19 cellular contexts compared by ENCODE assay signal in genomic region chr3:185250653-185251052, GRCh38. TPM values are rescaled to one million over a fixed set of nuclear protein-coding genes. Genes with fewer than 3 reads are reported as not detected.
DNase-seq lines count a peak whose midpoint lies in the region; ATAC-seq, FAIRE-seq and TF ChIP-seq lines count a peak whose summit lies in the region.
"Had no signal": no experiment of that assay in that cellular context is flagged by ENCODE, and none has a peak within 500 bp of the region (broad histone marks: within the 10 kb centered on the region; RNA-seq: fewer than 3 reads in every experiment).

No MANE protein-coding gene starts in this region.

- H3K9ac ChIP-seq in HepG2 (ENCODE audit: insufficient read depth, low read depth, low read length), result peak overlapping the region; percentile 32; the same call in 1 of the 2 replicates

- TF ChIP-seq EP300 in HepG2 (IDR thresholded peaks at IDR 0.05; ENCODE audit: low read depth in 2 of 2, low read length in 2 of 2) (peak in 1 of 2 experiments; percentile 59; a peak in 2 of 4 replicates), HepG2 (CRISPR knock-in tag; IDR thresholded peaks at IDR 0.05; ENCODE audit: borderline replicate concordance) (no peak)

- CTCF ChIA-PET in HepG2 (lab: Yijun Ruan, JAX; ENCODE audit: low intra/inter-chr PET ratio, low total read pairs), result no interaction called here

- H3K4me2 ChIP-seq in HepG2 (ENCODE audit: low read depth, low read length), result peak overlapping the region; percentile 54
- H3K4me2 ChIP-seq: GM23338, PC-9 had no signal

- 2% methylated on average over 1 of the region's 1 CpG for WGBS in HepG2 (ENCODE audit: low lambda C conversion rate)

- ATAC-seq in HepG2, result no peak
- no peak for ATAC-seq in GM19397 (IDR thresholded peaks at IDR 0.05; ENCODE audit: unreplicated experiment)
- ATAC-seq in GM21390 (IDR thresholded peaks at IDR 0.05; ENCODE audit: unreplicated experiment), result no peak
- ATAC-seq: GM23338 had no signal

- peak; percentile 16 for DNase-seq in Caki2 (ENCODE audit: low read depth)
- peak; percentile 23 for DNase-seq in astrocyte of the hippocampus (ENCODE audit: low read depth, low spot score)
- peak; percentile 53 for DNase-seq in HepG2 (ENCODE audit: low spot score)
- peak; percentile 78 for DNase-seq in renal cortical epithelial cell (ENCODE audit: low read depth)
- DNase-seq in NOMO-1 (lab: John Stamatoyannopoulos, UW; ENCODE audit: unreplicated experiment in 2 of 2), result no peak
- DNase-seq: Calu3; CD4-positive, alpha-beta T cell; GF-D8; KBM-7; NCI-H1105 treated with DMSO at 0.1 percent for 48 hours; NCI-H187 treated with DMSO at 0.1 percent for 48 hours; NCI-H226; NCI-H524 treated with DMSO at 0.1 percent for 48 hours; PC-9 had no signal

- H4K20me1 ChIP-seq in HepG2 (ENCODE audit: insufficient read depth, low read length), result no peaks in the 10 kb centered on the region

- POLR2A ChIA-PET in HepG2 (lab: Yijun Ruan, JAX), result interaction anchor here (1.0 to 1.2 kb wide), 2 partner anchors 13 to 59 kb away, joined by 3 read pairs; no protein-coding TSS in a partner anchor

- H3K4me1 ChIP-seq in HepG2 (ENCODE audit: insufficient read depth, low read length), result peaks cover 51% of the 10 kb centered on the region

- peak; percentile 77 for FAIRE-seq in HepG2 (lab: Jason Lieb, UNC)
- FAIRE-seq: A204.1 had no signal

- H3K27ac ChIP-seq in HepG2 (ENCODE audit: extremely low read length, insufficient read depth, low read length), result peak overlapping the region; percentile 68
- H3K27ac ChIP-seq: PC-9, RWPE1 had no signal

- no peak for TF ChIP-seq CTCF in HepG2 (CRISPR knock-in tag; IDR thresholded peaks at IDR 0.05)

- in situ Hi-C loops in Caki2 (cut with HindIII; ENCODE audit: low pct_unique_long_range_greater_than_20kb, low sequenced_read_pairs) (no loop called here), HepG2 (cut with HindIII; ENCODE audit: extremely low pct_ligation_motif_present, low pct_unique_long_range_greater_than_20kb) (no loop called here)

- intact Hi-C loops in HepG2 (cut with micrococcal nuclease; ENCODE audit: unreplicated experiment), result no loop called here

- H3K9me3 ChIP-seq in HepG2 (ENCODE audit: low read length), result no peaks in the 10 kb centered on the region

- peaks cover 0 to 2% of the 10 kb centered on the region in 2 experiments; a peak in 2 of 5 replicates for H3K27me3 ChIP-seq in HepG2 (ENCODE audit: control insufficient read depth in 1 of 2, insufficient read depth in 2 of 2, low read length in 2 of 2)

- TF ChIP-seq RAD21 in HepG2 (CRISPR knock-in tag; IDR thresholded peaks at IDR 0.05), result no peak

- no peak overlapping the region for H2AFZ ChIP-seq in HepG2 (ENCODE audit: low read length)
- H2AFZ ChIP-seq: GM23338, PC-9 had no signal

- H3K4me3 ChIP-seq in HepG2 (replicated peaks in 1 of 3; ENCODE audit: insufficient read depth in 1 of 3, low read depth in 2 of 3, low read length in 3 of 3), result peak overlapping the region in 2 of 3 experiments; percentile 27 to 33; a peak in 2 of 6 replicates
- H3K4me3 ChIP-seq: GM23338, PC-9 had no signal

- no peak for TF ChIP-seq POLR2A in HepG2 (IDR thresholded peaks at IDR 0.05; ENCODE audit: insufficient read depth in 1 of 2, low read depth in 2 of 2, low read length in 2 of 2)

- H3K79me2 ChIP-seq in HepG2 (ENCODE audit: insufficient read depth, low read length), result peaks cover 30% of the 10 kb centered on the region

- BruUV-seq in HepG2 (replicated peaks; lab: Mats Ljungman, UMichigan), result no TSS peak

- H3K36me3 ChIP-seq in HepG2 (replicated peaks in 1 of 2; ENCODE audit: control insufficient read depth in 1 of 2, insufficient read depth in 2 of 2, low read length in 2 of 2), result peaks cover 3 to 9% of the 10 kb centered on the region in 2 experiments; a peak in 4 of 5 replicates

TF ChIP-seq in HepG2, 621 proteins besides CTCF, POLR2A, EP300 and RAD21 (continues in another document):
- TF ChIP-seq RBFOX2 (IDR thresholded peaks at IDR 0.05; ENCODE audit: low read depth, low read length) (peak; percentile 49; the same call in 1 of the 2 replicates), CBFB (CRISPR knock-in tag; IDR thresholded peaks at IDR 0.05) (no peak), ZNF800 (CRISPR knock-in tag; IDR thresholded peaks at IDR 0.05) (no peak), MIXL1 (CRISPR knock-in tag; IDR thresholded peaks at IDR 0.05) (peak; percentile 80), HDAC1 (CRISPR knock-in tag; IDR thresholded peaks at IDR 0.05) (peak; percentile 48; the same call in 1 of the 2 replicates), YY1 (IDR thresholded peaks at IDR 0.05; ENCODE audit: insufficient read depth, insufficient replicate concordance, low read depth, low read length) (no peak), SOX13 (IDR thresholded peaks at IDR 0.05) (no peak), SOX13 (CRISPR knock-in tag; conservative IDR thresholded peaks at IDR 0.05 in 1 of 2, IDR thresholded peaks at IDR 0.05 in 1 of 2) (peak in 1 of 2 experiments; percentile 66; a peak in 2 of 4 replicates), ZNF281 (CRISPR knock-in tag; IDR thresholded peaks at IDR 0.05; ENCODE audit: borderline replicate concordance) (no peak), POLR2AphosphoS5 (IDR thresholded peaks at IDR 0.05; ENCODE audit: low read depth, low read length) (0 out of 2 replicates have a peak, but pooled peaks have one; percentile 31), FOXJ3 (CRISPR knock-in tag; IDR thresholded peaks at IDR 0.05; ENCODE audit: borderline replicate concordance) (peak; percentile 43; the same call in 1 of the 2 replicates), CREB1 (IDR thresholded peaks at IDR 0.05) (no peak), CREB1 (CRISPR knock-in tag; IDR thresholded peaks at IDR 0.05) (peak; percentile 21; the same call in 1 of the 2 replicates), SAP130 (CRISPR knock-in tag; IDR thresholded peaks at IDR 0.05; ENCODE audit: low read depth) (peak; percentile 53), CREM (IDR thresholded peaks at IDR 0.05) (peak; percentile 22), CREM (CRISPR knock-in tag; IDR thresholded peaks at IDR 0.05) (no peak)

RNA-seq across cellular contexts. Expression of gene EHHADH, which starts 3.2 kb away (rescaled TPM):
- total RNA-seq in Caki2 (2014; rRNA removed; shearing (Covaris generic); ENCODE audit: low replicate concordance), result 9.3 and 15.6 TPM in 2 replicates
- total RNA-seq in HepG2 (2016; rRNA removed; fragmentation: Illumina TruSeq; extraction: Trizol) (38.9 and 59.1 TPM in 2 replicates), renal cortical epithelial cell (21.9 and 35.6 TPM in 2 replicates)
- 3.7 and 5.5 TPM in 2 replicates for total RNA-seq in HepG2 (2016; cell fraction: cytosol; rRNA removed; fragmentation: Illumina TruSeq; extraction: Trizol; ENCODE audit: low read depth)
- 40.5 and 57.0 TPM in 2 replicates for total RNA-seq in HepG2 (2016; cell fraction: insoluble cytoplasmic fraction; rRNA removed; fragmentation: Illumina TruSeq; extraction: Trizol)
- 9.7 and 12.0 TPM in 2 replicates for total RNA-seq in HepG2 (2016; cell fraction: membrane; rRNA removed; fragmentation: Illumina TruSeq; extraction: Trizol)
- total RNA-seq in HepG2 (2016; cell fraction: nucleus; rRNA removed; fragmentation: Illumina TruSeq; extraction: Trizol), result 34.2 and 38.8 TPM in 2 replicates
- polyA plus RNA-seq in HepG2 (2011; rRNA removed), result 14.1 and 14.5 TPM in 2 replicates
- polyA plus RNA-seq in HepG2 (2011; cell fraction: cytosol; rRNA removed), result 10.6 and 13.3 TPM in 2 replicates
- 3.9 and 6.8 TPM in 2 replicates for polyA plus RNA-seq in HepG2 (2011; cell fraction: nucleus; rRNA removed)
- 17.8 and 33.4 TPM in 2 replicates for polyA plus RNA-seq in HepG2 (2012)
- 1.9 and 2.0 TPM in 2 replicates for polyA plus RNA-seq in HepG2 (2016; cell fraction: cytosol; fragmentation: Illumina TruSeq; extraction: Trizol; ENCODE audit: low read depth)
- polyA plus RNA-seq in HepG2 (2016; cell fraction: insoluble cytoplasmic fraction; fragmentation: Illumina TruSeq; extraction: Trizol; ENCODE audit: low read depth), result 46.6 and 47.5 TPM in 2 replicates
- 4.9 and 6.1 TPM in 2 replicates for polyA plus RNA-seq in HepG2 (2016; cell fraction: membrane; fragmentation: Illumina TruSeq; extraction: Trizol; ENCODE audit: low read depth)
- 22.4 and 23.4 TPM in 2 replicates for polyA plus RNA-seq in HepG2 (2016; cell fraction: nucleus; fragmentation: Illumina TruSeq; extraction: Trizol; ENCODE audit: insufficient read depth, low read depth)
- polyA minus RNA-seq in HepG2 (2011; rRNA and poly(A)+ RNA removed; ENCODE audit: low replicate concordance), result 5.1 and 33.8 TPM in 2 replicates
- polyA minus RNA-seq in HepG2 (2011; cell fraction: cytosol; rRNA and poly(A)+ RNA removed), result 25.6 and 27.5 TPM in 2 replicates
- 51.2 and 66.1 TPM in 2 replicates for polyA minus RNA-seq in HepG2 (2011; cell fraction: nucleus; rRNA and poly(A)+ RNA removed)

Comparison
In these comparisons a context has a peak if more than half of its experiments do, and no peak if none do; other contexts are left out.
1. DNase-seq: peak in Caki2 (single experiment), astrocyte of the hippocampus (single experiment), HepG2 (single experiment) and renal cortical epithelial cell (single experiment); none in NOMO-1 (0 of 2).